23 cellular contexts compared by ENCODE assay signal in the genomic region with DNA sequence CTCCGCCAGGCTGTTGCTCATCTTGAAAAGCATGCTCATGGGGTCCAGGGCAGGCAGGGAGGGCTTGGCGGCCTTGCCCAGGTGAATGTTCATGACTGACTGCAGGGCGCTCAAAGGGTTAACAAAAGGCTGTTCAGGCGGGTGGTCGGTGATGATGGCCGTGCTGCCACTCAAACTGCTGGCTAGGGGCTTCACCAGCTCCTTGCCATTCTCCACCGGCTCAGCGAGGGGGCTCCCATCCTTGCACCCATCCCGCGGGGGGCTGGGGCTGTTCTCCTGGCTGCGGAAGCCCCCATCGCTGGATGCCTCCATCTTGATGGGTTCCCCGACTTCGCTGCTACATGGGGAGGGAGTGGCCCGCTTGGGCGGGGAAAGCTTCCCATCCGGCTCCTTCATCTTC.
"Had no signal": no experiment of that assay in that cellular context is flagged by ENCODE, and none has a peak within 500 bp of the region (broad histone marks: within the 10 kb centered on the region; RNA-seq: fewer than 3 reads in every experiment).

No MANE protein-coding gene starts in this region.

- FAIRE-seq: HTR-8/SVneo, K562, RCC 7860 had no signal

- H3K27me3 ChIP-seq: SJCRH30 had no signal

- ATAC-seq: K562, SK-N-SH treated with all-trans-retinoic acid at 6 μM for 48 hours had no signal

- H3K4me3 ChIP-seq: K562, SJCRH30 had no signal

- H3K9me3 ChIP-seq: SJCRH30 had no signal

- H3K9ac ChIP-seq: KMS-11 had no signal

- H3K4me2 ChIP-seq: KMS-11 had no signal

- H3K27ac ChIP-seq: HL-60, KMS-11, SJCRH30 had no signal

- DNase-seq: Kasumi-1, MM.1S, NCI-H1092 treated with DMSO at 0.1 percent for 48 hours, NCI-H1436, NCI-H187, NCI-H2029, NCI-H2081 treated with DMSO at 0.1 percent for 48 hours, NCI-H2171, NCI-H226, NCI-H446, NCI-H510A, NCI-H524 treated with DMSO at 0.1 percent for 48 hours, NCI-H69, NCI-H774, RPMI8226, SHP77 treated with DMSO at 0.1 percent for 48 hours, SJCRH30 had no signal
